29 cellular contexts compared by ENCODE assay signal in the genomic region with DNA sequence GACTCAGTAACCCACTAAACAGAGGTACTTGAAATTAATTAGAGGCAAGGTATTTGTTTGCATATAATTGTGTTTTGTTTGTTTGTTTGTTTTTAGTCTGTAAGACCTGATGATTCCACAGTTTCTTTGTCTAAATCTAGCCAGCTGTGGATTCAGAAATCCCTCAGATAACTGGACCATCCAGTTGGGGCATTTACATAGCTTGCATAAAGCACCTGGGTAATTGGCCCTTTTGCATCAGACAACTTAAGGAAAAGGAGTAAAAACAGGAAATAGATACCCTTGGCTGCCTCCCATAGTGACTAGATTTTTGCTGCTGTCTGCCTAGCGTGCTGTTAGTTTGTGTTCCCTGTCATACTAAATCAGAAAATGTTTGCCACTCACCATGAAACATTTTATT. TPM values are rescaled to one million over a fixed set of nuclear protein-coding genes. Genes with fewer than 3 reads are reported as not detected.
"Had no signal": no experiment of that assay in that cellular context is flagged by ENCODE, and none has a peak within 500 bp of the region (broad histone marks: within the 10 kb centered on the region; RNA-seq: fewer than 3 reads in every experiment).

No MANE protein-coding gene starts in this region.

- H3K36me3 ChIP-seq: ascending aorta had no signal

- ATAC-seq: activated CD8-positive, alpha-beta memory T cell treated with anti-CD3 and anti-CD28 coated beads, Interleukin-2, amount 10 ng/mL, durations not matched to agents 7 days and 5 days; activated naive CD4-positive, alpha-beta T cell treated with anti-CD3 and anti-CD28 coated beads, Interleukin-2, amount 50 U/mL, for 72 hours; activated naive CD8-positive, alpha-beta T cell treated with anti-CD3 and anti-CD28 coated beads, Interleukin-2, amount 50 U/mL, for 24 hours; body of pancreas; PC-3; T-helper 17 cell had no signal

- H3K27ac Mint-ChIP-seq: activated B cell treated with CpG ODN at 0.5 μM for 24 hours; activated CD4-positive, alpha-beta T cell treated with anti-CD3 and anti-CD28 coated beads, Interleukin-2, amount 10 ng/mL, durations not matched to agents 24 days and 14 days; activated CD8-positive, alpha-beta memory T cell treated with anti-CD3 and anti-CD28 coated beads, Interleukin-2, amount 10 ng/mL, durations not matched to agents 7 days and 5 days; activated naive CD4-positive, alpha-beta T cell treated with anti-CD3 and anti-CD28 coated beads, Interleukin-2, amount 50 U/mL, for 72 hours; activated naive CD8-positive, alpha-beta T cell treated with anti-CD3 and anti-CD28 coated beads, Interleukin-2, amount 50 U/mL, for 24 hours; activated T-cell treated with anti-CD3 and anti-CD28 coated beads, Interleukin-2, amount 50 U/mL, for 24 hours; activated T-helper 1 cell treated with anti-CD3 and anti-CD28 coated beads, Interleukin-12 subunit alpha, Interleukin-12 subunit beta, Interleukin-2, Interleukin-4 antibody, amounts not matched to agents 30 ng/mL and 10 ng/mL and 1 ng/mL, durations not matched to agents 14 hours and 24 hours and 36 hours; T-helper 17 cell had no signal

- H3K4me1 Mint-ChIP-seq: activated B cell treated with CpG ODN at 0.5 μM for 24 hours; activated CD4-positive, alpha-beta T cell treated with anti-CD3 and anti-CD28 coated beads, Interleukin-2, amount 10 ng/mL, durations not matched to agents 24 days and 14 days; activated CD8-positive, alpha-beta memory T cell treated with anti-CD3 and anti-CD28 coated beads, Interleukin-2, amount 10 ng/mL, durations not matched to agents 7 days and 5 days; activated naive CD8-positive, alpha-beta T cell treated with anti-CD3 and anti-CD28 coated beads, Interleukin-2, amount 50 U/mL, for 24 hours; central memory CD8-positive, alpha-beta T cell; T-helper 17 cell had no signal

- H3K4me1 ChIP-seq: ascending aorta, body of pancreas had no signal

- H3K36me3 Mint-ChIP-seq: activated CD8-positive, alpha-beta memory T cell treated with anti-CD3 and anti-CD28 coated beads, Interleukin-2, amount 10 ng/mL, durations not matched to agents 7 days and 5 days; activated naive CD4-positive, alpha-beta T cell treated with anti-CD3 and anti-CD28 coated beads, Interleukin-2, amount 50 U/mL, for 72 hours had no signal

- H3K9ac ChIP-seq: KMS-11 had no signal

- H3K27me3 Mint-ChIP-seq: activated B cell treated with CpG ODN at 0.5 μM for 24 hours; activated CD4-positive, alpha-beta T cell treated with anti-CD3 and anti-CD28 coated beads, Interleukin-2, amount 10 ng/mL, durations not matched to agents 24 days and 14 days; activated CD8-positive, alpha-beta memory T cell treated with anti-CD3 and anti-CD28 coated beads, Interleukin-2, amount 10 ng/mL, durations not matched to agents 7 days and 5 days; activated naive CD8-positive, alpha-beta T cell treated with anti-CD3 and anti-CD28 coated beads, Interleukin-2, amount 50 U/mL, for 24 hours; activated T-cell treated with anti-CD3 and anti-CD28 coated beads, Interleukin-2, amount 50 U/mL, for 24 hours; central memory CD8-positive, alpha-beta T cell; T-helper 17 cell had no signal

- H3K27me3 ChIP-seq: ascending aorta, body of pancreas had no signal

- H3K9me3 Mint-ChIP-seq: activated B cell treated with CpG ODN at 0.5 μM for 24 hours; activated T-helper 1 cell treated with anti-CD3 and anti-CD28 coated beads, Interleukin-12 subunit alpha, Interleukin-12 subunit beta, Interleukin-2, Interleukin-4 antibody, amounts not matched to agents 30 ng/mL and 10 ng/mL and 1 ng/mL, durations not matched to agents 14 hours and 24 hours and 36 hours had no signal

- DNase-seq: activated B cell treated with CpG ODN at 0.5 μM for 24 hours; activated CD4-positive, alpha-beta T cell treated with anti-CD3 and anti-CD28 coated beads for 1 hour; activated CD4-positive, alpha-beta T cell treated with anti-CD3 and anti-CD28 coated beads, Interleukin-2, amount 10 ng/mL, durations not matched to agents 24 days and 14 days; activated CD4-positive, alpha-beta T cell treated with anti-CD3 and anti-CD28 coated beads, Interleukin-2, amount 50 U/mL, for 48 hours; activated CD8-positive, alpha-beta memory T cell treated with anti-CD3 and anti-CD28 coated beads, Interleukin-2, amount 10 ng/mL, durations not matched to agents 7 days and 5 days; activated effector memory CD4-positive, alpha-beta T cell treated with Interleukin-2 at 50 U/mL for 16 hours; activated naive CD4-positive, alpha-beta T cell; activated naive CD8-positive, alpha-beta T cell treated with anti-CD3 and anti-CD28 coated beads, Interleukin-2, amount 50 U/mL, for 24 hours; activated T-cell treated with anti-CD3 and anti-CD28 coated beads, Interleukin-2, amount 50 U/mL, for 24 hours; amniotic stem cell; body of pancreas; NCI-H1092; NCI-H1436; NCI-H187; NCI-H2171 treated with DMSO at 0.1 percent for 48 hours; NCI-H226; NCI-H82; PC-3; SIG-M5; T-helper 17 cell; T-helper 9 cell had no signal

- H3K9me3 ChIP-seq: ascending aorta had no signal

- H3K4me3 Mint-ChIP-seq: activated B cell treated with CpG ODN at 0.5 μM for 24 hours; activated CD4-positive, alpha-beta T cell treated with anti-CD3 and anti-CD28 coated beads, Interleukin-2, amount 10 ng/mL, durations not matched to agents 24 days and 14 days; activated CD8-positive, alpha-beta memory T cell treated with anti-CD3 and anti-CD28 coated beads, Interleukin-2, amount 10 ng/mL, durations not matched to agents 7 days and 5 days; activated naive CD8-positive, alpha-beta T cell treated with anti-CD3 and anti-CD28 coated beads, Interleukin-2, amount 50 U/mL, for 24 hours; activated T-cell treated with anti-CD3 and anti-CD28 coated beads, Interleukin-2, amount 50 U/mL, for 24 hours; activated T-helper 1 cell treated with anti-CD3 and anti-CD28 coated beads, Interleukin-12 subunit alpha, Interleukin-12 subunit beta, Interleukin-2, Interleukin-4 antibody, amounts not matched to agents 30 ng/mL and 10 ng/mL and 1 ng/mL, durations not matched to agents 14 hours and 24 hours and 36 hours; central memory CD8-positive, alpha-beta T cell; T-helper 17 cell had no signal

- H3K4me3 ChIP-seq: ascending aorta, body of pancreas had no signal

- H3K27ac ChIP-seq: ascending aorta, body of pancreas, KMS-11 had no signal

RNA-seq across cellular contexts. Expression of gene XIRP2, which starts 46.6 kb away (rescaled TPM):
- total RNA-seq: activated B cell treated with CpG ODN at 0.5 μM for 24 hours; activated CD4-positive, alpha-beta T cell treated with anti-CD3 and anti-CD28 coated beads, Interleukin-2, amount 10 ng/mL, durations not matched to agents 24 days and 14 days; activated CD8-positive, alpha-beta memory T cell treated with anti-CD3 and anti-CD28 coated beads, Interleukin-2, amount 10 ng/mL, durations not matched to agents 7 days and 5 days; activated naive CD4-positive, alpha-beta T cell treated with anti-CD3 and anti-CD28 coated beads, Interleukin-2, amount 50 U/mL, for 72 hours; activated T-helper 1 cell treated with anti-CD3 and anti-CD28 coated beads, Interleukin-12 subunit alpha, Interleukin-12 subunit beta, Interleukin-2, Interleukin-4 antibody, amounts not matched to agents 30 ng/mL and 10 ng/mL and 1 ng/mL, durations not matched to agents 14 hours and 24 hours and 36 hours; body of pancreas; bronchial epithelial cell; MCF 10A; NCI-H460 had no signal
